In the genomic region with DNA sequence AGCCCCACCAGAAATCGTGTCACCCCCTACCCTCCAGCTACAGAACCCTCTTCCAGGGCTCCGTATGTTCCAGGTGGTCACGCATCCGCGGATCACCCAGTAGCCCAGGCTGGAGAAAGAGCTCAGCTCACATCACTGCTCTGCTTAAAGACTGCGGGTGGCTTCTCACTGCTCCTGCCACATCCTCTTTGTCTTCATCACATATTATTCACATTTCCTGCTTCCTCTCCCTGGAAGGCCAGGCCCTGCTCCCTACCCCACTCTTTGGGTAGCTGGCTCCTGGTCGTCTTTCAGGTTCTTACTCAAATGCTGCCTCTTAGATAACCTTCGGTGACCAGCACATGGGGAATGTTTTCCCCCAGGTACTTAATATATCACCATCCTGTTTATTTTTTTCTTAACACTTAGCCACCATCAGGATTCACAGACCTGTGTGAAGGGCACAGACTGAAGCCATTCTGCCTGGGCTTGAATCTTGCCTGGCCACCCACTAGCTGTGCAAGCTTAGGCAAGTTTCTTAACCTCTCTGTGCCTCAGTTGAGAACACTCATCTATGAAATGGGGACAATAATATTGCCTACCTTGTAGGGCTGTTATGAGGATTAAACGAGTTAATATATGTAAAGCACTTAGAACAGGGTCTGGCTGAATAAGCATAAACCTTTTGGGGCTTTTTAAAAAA, we compare ENCODE assay signal across 1 cellular context.
TF ChIP-seq lines count a peak whose summit lies in the region.

No MANE protein-coding gene starts in this region.

TF ChIP-seq in IMR-90, 13 proteins besides CTCF, POLR2A, EP300 and RAD21:
- TF ChIP-seq SMC3 (IDR thresholded peaks at IDR 0.05; ENCODE audit: low read depth, low read length) (no peak), NFE2L2 (IDR thresholded peaks at IDR 0.05; ENCODE audit: low read depth, low read length) (no peak), MAZ (IDR thresholded peaks at IDR 0.05; ENCODE audit: borderline replicate concordance, low read depth, low read length) (no peak), RFX5 (IDR thresholded peaks at IDR 0.05; ENCODE audit: low read depth, low read length) (no peak), CHD1 (IDR thresholded peaks at IDR 0.05; ENCODE audit: low read depth, low read length) (no peak), MAFK (IDR thresholded peaks at IDR 0.05; ENCODE audit: low read depth, low read length) (no peak), BHLHE40 (IDR thresholded peaks at IDR 0.05; ENCODE audit: low read depth, low read length) (no peak), MXI1 (IDR thresholded peaks at IDR 0.05; ENCODE audit: borderline replicate concordance, low read depth, low read length) (no peak), FOS (IDR thresholded peaks at IDR 0.05; ENCODE audit: low read depth, low read length) (no peak), CEBPB (IDR thresholded peaks at IDR 0.05; ENCODE audit: low read depth, low read length) (no peak), RCOR1 (IDR thresholded peaks at IDR 0.05; ENCODE audit: insufficient replicate concordance, low read length) (no peak)
- TF ChIP-seq, protein P1, sequence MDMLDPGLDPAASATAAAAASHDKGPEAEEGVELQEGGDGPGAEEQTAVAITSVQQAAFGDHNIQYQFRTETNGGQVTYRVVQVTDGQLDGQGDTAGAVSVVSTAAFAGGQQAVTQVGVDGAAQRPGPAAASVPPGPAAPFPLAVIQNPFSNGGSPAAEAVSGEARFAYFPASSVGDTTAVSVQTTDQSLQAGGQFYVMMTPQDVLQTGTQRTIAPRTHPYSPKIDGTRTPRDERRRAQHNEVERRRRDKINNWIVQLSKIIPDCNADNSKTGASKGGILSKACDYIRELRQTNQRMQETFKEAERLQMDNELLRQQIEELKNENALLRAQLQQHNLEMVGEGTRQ (IDR thresholded peaks at IDR 0.05; ENCODE audit: low read depth, low read length): no peak
- TF ChIP-seq, protein P2, sequence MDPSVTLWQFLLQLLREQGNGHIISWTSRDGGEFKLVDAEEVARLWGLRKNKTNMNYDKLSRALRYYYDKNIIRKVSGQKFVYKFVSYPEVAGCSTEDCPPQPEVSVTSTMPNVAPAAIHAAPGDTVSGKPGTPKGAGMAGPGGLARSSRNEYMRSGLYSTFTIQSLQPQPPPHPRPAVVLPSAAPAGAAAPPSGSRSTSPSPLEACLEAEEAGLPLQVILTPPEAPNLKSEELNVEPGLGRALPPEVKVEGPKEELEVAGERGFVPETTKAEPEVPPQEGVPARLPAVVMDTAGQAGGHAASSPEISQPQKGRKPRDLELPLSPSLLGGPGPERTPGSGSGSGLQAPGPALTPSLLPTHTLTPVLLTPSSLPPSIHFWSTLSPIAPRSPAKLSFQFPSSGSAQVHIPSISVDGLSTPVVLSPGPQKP (IDR thresholded peaks at IDR 0.05; ENCODE audit: borderline replicate concordance, low read depth, low read length): no peak
TF ChIP-seq in IMR-90: peak in this region for 0.
